31 cellular contexts compared by ENCODE assay signal in genomic region chr4:109410226-109410625, GRCh38.
"Had no signal": no experiment of that assay in that cellular context is flagged by ENCODE, and none has a peak within 500 bp of the region (broad histone marks: within the 10 kb centered on the region; RNA-seq: fewer than 3 reads in every experiment).

No MANE protein-coding gene starts in this region.

- DNase-seq: activated B cell treated with CpG ODN at 0.5 μM for 24 hours; activated CD4-positive, alpha-beta memory T cell treated with anti-CD3 and anti-CD28 coated beads for 36 hours; activated CD4-positive, alpha-beta T cell treated with anti-CD3 and anti-CD28 coated beads for 4 hours; activated CD4-positive, alpha-beta T cell treated with anti-CD3 and anti-CD28 coated beads, Interleukin-2, amount 50 U/mL, for 1 hour; activated CD4-positive, CD25-positive, alpha-beta regulatory T cell treated with anti-CD3 and anti-CD28 coated beads, Interleukin-2, amount 50 U/mL, for 72 hours; activated CD8-positive, alpha-beta memory T cell treated with anti-CD3 and anti-CD28 coated beads, Interleukin-2, amount 50 U/mL, for 4 hours; activated effector memory CD4-positive, alpha-beta T cell treated with Interleukin-2 at 50 U/mL for 16 hours; activated naive CD4-positive, alpha-beta T cell treated with anti-CD3 and anti-CD28 coated beads, Interleukin-2, amount 10 ng/mL, durations not matched to agents 7 days and 5 days; activated naive CD8-positive, alpha-beta T cell treated with anti-CD3 and anti-CD28 coated beads, Interleukin-2, amount 50 U/mL, for 24 hours; activated T-cell treated with anti-CD3 and anti-CD28 coated beads for 4 hours; activated T-cell treated with anti-CD3 and anti-CD28 coated beads, Interleukin-2, amount 50 U/mL, for 4 hours; anterior cingulate cortex; brain microvascular endothelial cell; MG63; NCI-H1048; NCI-H1105 treated with DMSO at 0.1 percent for 48 hours; NCI-H1436; NCI-H1694; NCI-H1930; NCI-H345; NCI-H524 treated with DMSO at 0.1 percent for 48 hours; SHP77; SJCRH30 had no signal

- H3K27ac ChIP-seq: brain microvascular endothelial cell, cardiac muscle cell, SJCRH30, SK-N-MC had no signal

- H3K4me3 ChIP-seq: cardiac muscle cell, MG63, SJCRH30, SK-N-MC had no signal

- H3K27ac Mint-ChIP-seq: activated B cell treated with CpG ODN at 0.5 μM for 24 hours; activated CD4-positive, alpha-beta memory T cell treated with anti-CD3 and anti-CD28 coated beads for 36 hours; activated naive CD4-positive, alpha-beta T cell treated with anti-CD3 and anti-CD28 coated beads, Interleukin-2, amount 10 ng/mL, durations not matched to agents 7 days and 5 days; activated naive CD8-positive, alpha-beta T cell; activated naive CD8-positive, alpha-beta T cell treated with anti-CD3 and anti-CD28 coated beads, Interleukin-2, amount 50 U/mL, for 24 hours; activated T-helper 1 cell treated with anti-CD3 and anti-CD28 coated beads, Interleukin-12 subunit alpha, Interleukin-12 subunit beta, Interleukin-2, Interleukin-4 antibody, amounts not matched to agents 30 ng/mL and 10 ng/mL and 1 ng/mL, durations not matched to agents 14 hours and 24 hours and 36 hours; T-helper 1 cell treated with Interleukin-12 subunit alpha and Interleukin-12 subunit beta and Interleukin-4 antibody, amounts not matched to agents 30 μg/mL and 1 μg/mL, for 36 hours; T-helper 2 cell treated with Interferon-gamma antibody and Interleukin-4, amounts not matched to agents 5 μg/mL and 100 μg/mL, for 36 hours had no signal

- H3K36me3 ChIP-seq: brain microvascular endothelial cell, cardiac muscle cell, MG63, SJCRH30 had no signal

- H3K27me3 ChIP-seq: brain microvascular endothelial cell, cardiac muscle cell, MG63, SJCRH30 had no signal

- H3K36me3 Mint-ChIP-seq: activated CD4-positive, alpha-beta memory T cell treated with anti-CD3 and anti-CD28 coated beads for 36 hours; activated naive CD4-positive, alpha-beta T cell treated with anti-CD3 and anti-CD28 coated beads, Interleukin-2, amount 10 ng/mL, durations not matched to agents 7 days and 5 days had no signal

- H3K4me3 Mint-ChIP-seq: activated B cell treated with CpG ODN at 0.5 μM for 24 hours; activated CD4-positive, alpha-beta memory T cell treated with anti-CD3 and anti-CD28 coated beads for 36 hours; activated naive CD4-positive, alpha-beta T cell treated with anti-CD3 and anti-CD28 coated beads, Interleukin-2, amount 10 ng/mL, durations not matched to agents 7 days and 5 days; activated naive CD8-positive, alpha-beta T cell; activated naive CD8-positive, alpha-beta T cell treated with anti-CD3 and anti-CD28 coated beads, Interleukin-2, amount 50 U/mL, for 24 hours; activated T-cell treated with anti-CD3 and anti-CD28 coated beads, Interleukin-2, amount 50 U/mL, for 4 hours; activated T-helper 1 cell treated with anti-CD3 and anti-CD28 coated beads, Interleukin-12 subunit alpha, Interleukin-12 subunit beta, Interleukin-2, Interleukin-4 antibody, amounts not matched to agents 30 ng/mL and 10 ng/mL and 1 ng/mL, durations not matched to agents 14 hours and 24 hours and 36 hours; central memory CD8-positive, alpha-beta T cell; T-helper 1 cell treated with Interleukin-12 subunit alpha and Interleukin-12 subunit beta and Interleukin-4 antibody, amounts not matched to agents 30 μg/mL and 1 μg/mL, for 36 hours; T-helper 2 cell treated with Interferon-gamma antibody and Interleukin-4, amounts not matched to agents 5 μg/mL and 100 μg/mL, for 36 hours had no signal

- H3K27me3 Mint-ChIP-seq: activated B cell treated with CpG ODN at 0.5 μM for 24 hours; activated CD4-positive, alpha-beta memory T cell treated with anti-CD3 and anti-CD28 coated beads for 36 hours; activated naive CD8-positive, alpha-beta T cell; activated naive CD8-positive, alpha-beta T cell treated with anti-CD3 and anti-CD28 coated beads, Interleukin-2, amount 50 U/mL, for 24 hours; central memory CD8-positive, alpha-beta T cell had no signal

- H3K4me1 ChIP-seq: SJCRH30 had no signal

- H3K4me1 Mint-ChIP-seq: activated B cell treated with CpG ODN at 0.5 μM for 24 hours; activated naive CD4-positive, alpha-beta T cell treated with anti-CD3 and anti-CD28 coated beads, Interleukin-2, amount 10 ng/mL, durations not matched to agents 7 days and 5 days; central memory CD8-positive, alpha-beta T cell had no signal

- H3K9me3 ChIP-seq: MG63, SJCRH30 had no signal

- H3K9me3 Mint-ChIP-seq: activated B cell treated with CpG ODN at 0.5 μM for 24 hours; activated CD4-positive, alpha-beta memory T cell treated with anti-CD3 and anti-CD28 coated beads for 36 hours; activated naive CD4-positive, alpha-beta T cell treated with anti-CD3 and anti-CD28 coated beads, Interleukin-2, amount 10 ng/mL, durations not matched to agents 7 days and 5 days; activated naive CD8-positive, alpha-beta T cell treated with anti-CD3 and anti-CD28 coated beads, Interleukin-2, amount 50 U/mL, for 24 hours; activated T-cell treated with anti-CD3 and anti-CD28 coated beads, Interleukin-2, amount 50 U/mL, for 4 hours; activated T-helper 1 cell treated with anti-CD3 and anti-CD28 coated beads, Interleukin-12 subunit alpha, Interleukin-12 subunit beta, Interleukin-2, Interleukin-4 antibody, amounts not matched to agents 30 ng/mL and 10 ng/mL and 1 ng/mL, durations not matched to agents 14 hours and 24 hours and 36 hours; central memory CD8-positive, alpha-beta T cell; T-helper 1 cell treated with Interleukin-12 subunit alpha and Interleukin-12 subunit beta and Interleukin-4 antibody, amounts not matched to agents 30 μg/mL and 1 μg/mL, for 36 hours; T-helper 2 cell treated with Interferon-gamma antibody and Interleukin-4, amounts not matched to agents 5 μg/mL and 100 μg/mL, for 36 hours had no signal

- ATAC-seq: activated naive CD8-positive, alpha-beta T cell treated with anti-CD3 and anti-CD28 coated beads, Interleukin-2, amount 50 U/mL, for 24 hours; activated T-cell treated with anti-CD3 and anti-CD28 coated beads, Interleukin-2, amount 50 U/mL, for 4 hours; Panc1 had no signal
